8 cellular contexts compared by ENCODE assay signal in the genomic region with DNA sequence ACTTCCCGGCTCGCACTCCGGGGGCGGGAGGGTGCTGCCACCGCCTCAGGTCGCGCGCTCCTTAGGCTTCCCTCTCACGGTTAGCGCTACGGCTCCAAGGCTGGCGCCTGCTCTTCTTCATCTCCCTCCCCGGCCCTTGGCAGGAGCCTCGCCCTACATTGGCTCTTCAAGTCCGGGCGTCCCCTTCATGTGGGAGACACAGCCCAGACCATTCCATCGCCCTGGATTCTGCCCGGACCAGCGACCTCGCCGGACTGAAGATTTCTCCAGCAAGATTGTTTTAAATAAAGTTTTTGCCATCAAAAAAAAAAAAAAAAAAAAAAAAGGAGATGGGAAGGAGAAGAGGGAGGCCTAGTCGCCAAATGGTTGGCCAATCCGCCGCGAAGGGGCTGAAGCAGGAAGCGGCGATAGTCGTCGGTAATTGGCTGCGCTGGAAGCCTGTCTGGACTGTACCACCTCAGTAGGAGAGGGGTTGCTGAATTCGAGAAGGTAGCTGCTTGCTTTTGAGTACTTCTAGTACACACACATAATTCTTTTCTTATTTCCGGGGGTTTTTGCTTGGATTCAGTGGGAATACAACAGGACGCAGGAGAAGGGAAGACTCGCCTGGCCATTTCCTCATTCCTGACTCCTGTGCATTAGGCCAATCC. TPM values are rescaled to one million over a fixed set of nuclear protein-coding genes. Genes with fewer than 3 reads are reported as not detected.
DNase-seq lines count a peak whose midpoint lies in the region; TF ChIP-seq lines count a peak whose summit lies in the region.

No MANE protein-coding gene starts in this region.

- peaks cover 5% of the 10 kb centered on the region for H3K36me3 Mint-ChIP-seq in HFFc6 (ENCODE audit: low read depth)

- H3K4me3 Mint-ChIP-seq in HFFc6, result peak overlapping the region; percentile 90

- no peak for TF ChIP-seq CTCF in HFFc6 (IDR thresholded peaks at IDR 0.05)

- no peaks in the 10 kb centered on the region for H3K9me3 Mint-ChIP-seq in HFFc6

- peaks cover 3% of the 10 kb centered on the region for H3K27me3 Mint-ChIP-seq in HFFc6 (ENCODE audit: insufficient read depth)

- DNase-seq in GM04504 (ENCODE audit: low read depth) (peak; percentile 97), HFFc6 (peak; percentile 98), NAMALWA (ENCODE audit: low spot score) (peak; percentile 98), SK-N-DZ (ENCODE audit: low spot score) (peak; percentile 99), germinal center (ENCODE audit: low spot score) (peak; percentile 97), non-pigmented ciliary epithelial cell (ENCODE audit: low read depth) (peak; percentile 95), superior temporal gyrus (ENCODE audit: extremely low spot score) (peak; percentile 100)
- DNase-seq in activated naive CD4-positive, alpha-beta T cell treated with anti-CD3 and anti-CD28 coated beads, Interleukin-2, amount 50 U/mL, for 16 hours, result peak; percentile 92

- peak overlapping the region; percentile 100 for H3K27ac Mint-ChIP-seq in HFFc6

- peaks cover 29% of the 10 kb centered on the region for H3K4me1 Mint-ChIP-seq in HFFc6 (ENCODE audit: low read depth)

RNA-seq across cellular contexts. Expression of gene ZDHHC5, which starts 0.7 kb away (rescaled TPM):
- total RNA-seq in HFFc6 (2021; fragmentation: NEBNext Ultra II Directional; extraction: Animal tissue kit (Norgen Biotek cat#: 25700)), result 10 to 100 TPM; 67.5 to 82.1 (median 74.1) TPM
- polyA plus RNA-seq in SK-N-DZ (2014; cell fraction: cytosol; rRNA removed), result 16.8 and 18.5 TPM in 2 replicates
- polyA plus RNA-seq in SK-N-DZ (2014; cell fraction: nucleus; rRNA removed), result 19.4 and 21.1 TPM in 2 replicates

RNA-seq across cellular contexts. Expression of gene CLP1, which starts 9.6 kb away (rescaled TPM):
- total RNA-seq in HFFc6 (2021; fragmentation: NEBNext Ultra II Directional; extraction: Animal tissue kit (Norgen Biotek cat#: 25700)), result 10 to 100 TPM; 13.0 to 17.1 (median 15.6) TPM
- polyA plus RNA-seq in SK-N-DZ (2014; cell fraction: cytosol; rRNA removed), result 40.8 and 50.6 TPM in 2 replicates
- polyA plus RNA-seq in SK-N-DZ (2014; cell fraction: nucleus; rRNA removed), result 15.8 and 17.1 TPM in 2 replicates

RNA-seq across cellular contexts. Expression of gene YPEL4, which starts 17.5 kb away (rescaled TPM):
- under 1 TPM in 5 of 6 experiments, not detected in 1; 0.14 to 0.48 (median 0.28) TPM for total RNA-seq in HFFc6 (2021; fragmentation: NEBNext Ultra II Directional; extraction: Animal tissue kit (Norgen Biotek cat#: 25700))
- polyA plus RNA-seq in SK-N-DZ (2014; cell fraction: cytosol; rRNA removed), result 0.41 and 0.46 TPM in 2 replicates
- 0.40 and 1.1 TPM in 2 replicates for polyA plus RNA-seq in SK-N-DZ (2014; cell fraction: nucleus; rRNA removed)

RNA-seq across cellular contexts. Expression of gene MED19, which starts 44.8 kb away (rescaled TPM):
- 10 to 100 TPM; 19.1 to 22.4 (median 21.8) TPM for total RNA-seq in HFFc6 (2021; fragmentation: NEBNext Ultra II Directional; extraction: Animal tissue kit (Norgen Biotek cat#: 25700))
- polyA plus RNA-seq in SK-N-DZ (2014; cell fraction: cytosol; rRNA removed), result 37.4 and 44.3 TPM in 2 replicates
- polyA plus RNA-seq in SK-N-DZ (2014; cell fraction: nucleus; rRNA removed), result 19.7 and 33.4 TPM in 2 replicates

RNA-seq across cellular contexts. Expression of gene TMX2, which starts 45.2 kb away (rescaled TPM):
- total RNA-seq in HFFc6 (2021; fragmentation: NEBNext Ultra II Directional; extraction: Animal tissue kit (Norgen Biotek cat#: 25700)), result 100 to 1,000 TPM in 2 of 6 experiments, 10 to 100 TPM in 4; 89.9 to 113 (median 97.2) TPM
- polyA plus RNA-seq in SK-N-DZ (2014; cell fraction: cytosol; rRNA removed), result 146 and 164 TPM in 2 replicates
- 174 and 200 TPM in 2 replicates for polyA plus RNA-seq in SK-N-DZ (2014; cell fraction: nucleus; rRNA removed)

Comparison
In these comparisons a context has a peak if more than half of its experiments do, and no peak if none do; other contexts are left out.
1. Peak in every context shown above with its lines: DNase-seq.